ENCODE assay signal across 14 cellular contexts in the genomic region with DNA sequence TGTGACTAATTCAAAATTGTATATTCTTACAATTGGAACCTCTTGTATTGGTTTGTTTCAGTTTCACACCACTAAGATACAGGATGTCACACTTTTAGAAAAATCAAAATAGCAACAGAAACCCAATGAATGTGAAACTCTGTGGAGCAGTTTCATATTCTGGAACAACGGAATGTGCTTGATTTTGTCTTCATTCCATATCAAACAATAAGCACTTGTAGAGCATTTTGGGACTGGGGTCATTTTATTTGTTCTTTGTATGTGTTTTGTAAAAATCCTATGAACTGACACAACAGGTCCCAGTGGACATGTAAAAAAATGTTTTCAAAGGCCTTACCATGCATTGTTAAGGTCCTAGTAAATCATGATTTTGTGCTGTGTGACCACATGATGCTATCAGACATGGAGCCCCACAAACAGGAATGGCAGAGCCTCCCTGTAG.
DNase-seq lines count a peak whose midpoint lies in the region; ATAC-seq and TF ChIP-seq lines count a peak whose summit lies in the region.
"Had no signal": no experiment of that assay in that cellular context is flagged by ENCODE, and none has a peak within 500 bp of the region (broad histone marks: within the 10 kb centered on the region; RNA-seq: fewer than 3 reads in every experiment).

No MANE protein-coding gene starts in this region.

- WGBS in esophagus squamous epithelium, 2 donors, result 48 to 62% methylated on average over 1 of the region's 1 CpG

- H3K27me3 ChIP-seq in ACC112 (ENCODE audit: insufficient read depth, low read length) (no peaks in the 10 kb centered on the region), esophagus squamous epithelium (no peaks in the 10 kb centered on the region)
- H3K27me3 ChIP-seq: pancreas, tibial artery had no signal

- H3K9me3 ChIP-seq in esophagus squamous epithelium, result no peaks in the 10 kb centered on the region
- H3K9me3 ChIP-seq: pancreas, tibial artery had no signal

- H3K4me1 ChIP-seq in ACC112 (ENCODE audit: control insufficient read depth, insufficient read depth, low read length, unreplicated experiment) (peaks cover 11% of the 10 kb centered on the region), esophagus squamous epithelium (peaks cover 0 to 18% (median 5%) of the 10 kb centered on the region in 3 donors)
- H3K4me1 ChIP-seq: pancreas, tibial artery had no signal

- no peak for TF ChIP-seq POLR2A in esophagus squamous epithelium (IDR thresholded peaks at IDR 0.05)

- no peaks in the 10 kb centered on the region for H3K79me2 ChIP-seq in ACC112 (ENCODE audit: control insufficient read depth, insufficient read depth, low read length, unreplicated experiment)

- in situ Hi-C loops in G401 (cut with HindIII; ENCODE audit: low sequenced_read_pairs), result no loop called here

- H3K27ac ChIP-seq in ACC112 (ENCODE audit: low read depth, low read length), result peak overlapping the region; percentile 54
- H3K27ac ChIP-seq in esophagus squamous epithelium, result no peak overlapping the region
- H3K27ac ChIP-seq: pancreas, tibial artery had no signal

- intact Hi-C loops in Right ventricle myocardium superior (cut with DNase I), result no loop called here
- intact Hi-C loops in esophagus squamous epithelium (cut with DNase I), result no loop called here

- peak overlapping the region; percentile 79 for H2AFZ ChIP-seq in ACC112 (ENCODE audit: low read length, unreplicated experiment)

- H3K36me3 ChIP-seq in ACC112 (ENCODE audit: insufficient read depth, low read length) (no peaks in the 10 kb centered on the region), esophagus squamous epithelium (no peaks in the 10 kb centered on the region)
- H3K36me3 ChIP-seq: pancreas, tibial artery had no signal

- DNase-seq in Right ventricle myocardium superior (no peak), G401 (ENCODE audit: low spot score) (no peak), NCI-H187 treated with DMSO at 0.1 percent for 48 hours (lab: John Stamatoyannopoulos, UW) (no peak), esophagus squamous epithelium (lab: John Stamatoyannopoulos, UW) (no peak)
- DNase-seq: activated CD8-positive, alpha-beta T cell treated with anti-CD3 and anti-CD28 coated beads, Interleukin-2, amount 10 ng/mL, durations not matched to agents 7 days and 5 days; aorta; erythroblast; NCI-H1930; pancreas; tibial artery had no signal

- ATAC-seq in GM19351 (IDR thresholded peaks at IDR 0.05; ENCODE audit: unreplicated experiment) (peak; percentile 97), HG02798 (IDR thresholded peaks at IDR 0.05; ENCODE audit: poor library complexity, unreplicated experiment) (peak; percentile 79), HG03571 (IDR thresholded peaks at IDR 0.05; ENCODE audit: unreplicated experiment) (peak; percentile 83), Right ventricle myocardium superior (ENCODE audit: poor library complexity) (no peak)
- ATAC-seq: activated CD8-positive, alpha-beta T cell treated with anti-CD3 and anti-CD28 coated beads, Interleukin-2, amount 10 ng/mL, durations not matched to agents 7 days and 5 days; pancreas had no signal

- no peak for TF ChIP-seq CTCF in esophagus squamous epithelium (IDR thresholded peaks at IDR 0.05)

- H3K4me3 ChIP-seq in ACC112 (ENCODE audit: low read depth, low read length) (peak overlapping the region; percentile 7; the same call in 1 of the 2 replicates), esophagus squamous epithelium (no peak overlapping the region)
- H3K4me3 ChIP-seq: pancreas, tibial artery had no signal
